In the genomic region with DNA sequence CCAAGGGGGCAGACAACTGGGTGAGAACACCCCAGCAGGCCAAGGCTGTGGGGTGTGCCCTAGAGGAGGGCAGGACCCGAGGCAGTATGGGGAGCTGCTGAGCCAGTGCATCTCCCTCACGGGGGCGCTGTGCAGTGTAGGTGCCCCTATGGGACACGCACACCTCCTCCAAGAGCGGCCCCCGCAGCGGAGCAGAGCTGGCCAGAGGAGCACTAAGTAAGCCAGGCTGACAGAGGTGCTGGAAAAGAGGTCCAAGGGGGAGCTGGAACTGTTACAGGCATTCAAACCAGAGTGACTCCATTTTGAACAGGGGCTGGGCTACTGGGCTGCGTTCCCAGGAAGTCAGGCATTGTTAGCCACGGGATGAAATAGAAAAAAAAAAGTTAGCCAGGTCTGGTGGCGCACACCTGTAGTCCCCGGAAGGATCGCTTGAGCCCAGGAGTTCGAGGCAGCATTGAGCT, we compare ENCODE assay signal across 8 cellular contexts. TPM values are rescaled to one million over a fixed set of nuclear protein-coding genes. Genes with fewer than 3 reads are reported as not detected.
DNase-seq lines count a peak whose midpoint lies in the region; ATAC-seq and TF ChIP-seq lines count a peak whose summit lies in the region.

No MANE protein-coding gene starts in this region.

- H3K4me3 ChIP-seq in CD4-positive, CD25-positive, alpha-beta regulatory T cell (ENCODE audit: low read depth, low read length), result peak overlapping the region; percentile 93
- H3K4me3 ChIP-seq in GM23248 (peak overlapping the region; percentile 73), SJCRH30 (peak overlapping the region; percentile 34), gastrocnemius medialis (peak overlapping the region; percentile 47 to 51 (median 50))

- TF ChIP-seq POLR2A in gastrocnemius medialis (IDR thresholded peaks at IDR 0.05), result no peak

- H3K9ac ChIP-seq in GM23248, result peak overlapping the region; percentile 50

- peak overlapping the region; percentile 88 for H3K4me2 ChIP-seq in GM23248 (ENCODE audit: unreplicated experiment)

- peaks cover 0 to 13% (median 8%) of the 10 kb centered on the region in 4 donors for H3K4me1 Mint-ChIP-seq in CD4-positive, CD25-positive, alpha-beta regulatory T cell

- 22% methylated on average over 13 of the region's 13 CpGs for WGBS in GM23248 (ENCODE audit: low coverage in 1 of 2, low lambda C conversion rate in 2 of 2, missing lambda C conversion rate in 2 of 2), 2 experiments

- H3K4me1 ChIP-seq in CD4-positive, CD25-positive, alpha-beta regulatory T cell (ENCODE audit: control insufficient read depth, insufficient read depth, low read length, poor library complexity, severe bottlenecking), result peaks cover 7% of the 10 kb centered on the region
- H3K4me1 ChIP-seq in GM23248 (ENCODE audit: insufficient read depth), result 0 out of 2 replicates have a peak, but pooled peaks cover 4% of the 10 kb centered on the region
- H3K4me1 ChIP-seq in SJCRH30, result no peaks in the 10 kb centered on the region
- peaks cover 0 to 5% of the 10 kb centered on the region in 2 donors for H3K4me1 ChIP-seq in gastrocnemius medialis

- H3K27ac ChIP-seq in CD4-positive, CD25-positive, alpha-beta regulatory T cell (ENCODE audit: insufficient read depth, low read length, poor library complexity, severe bottlenecking), result peak overlapping the region; percentile 74
- H3K27ac ChIP-seq in GM23248 (no peak overlapping the region), SJCRH30 (no peak overlapping the region), gastrocnemius medialis (no peak overlapping the region)

- peak overlapping the region; percentile 90 for H2AFZ ChIP-seq in GM23248

- H3K27ac Mint-ChIP-seq in CD4-positive, CD25-positive, alpha-beta regulatory T cell, result peak overlapping the region; percentile 94 to 98 (median 97)

- no peaks in the 10 kb centered on the region for H3F3A ChIP-seq in GM23248 (ENCODE audit: insufficient read depth)

- no peaks in the 10 kb centered on the region for H3K36me3 Mint-ChIP-seq in CD4-positive, CD25-positive, alpha-beta regulatory T cell

- no peaks in the 10 kb centered on the region for H3K9me2 ChIP-seq in GM23248 (ENCODE audit: insufficient read depth)

- no peak for TF ChIP-seq CTCF in gastrocnemius medialis (IDR thresholded peaks at IDR 0.05 in 4 of 5, conservative IDR thresholded peaks at IDR 0.05 in 1 of 5)

- H3K4me3 Mint-ChIP-seq in CD4-positive, CD25-positive, alpha-beta regulatory T cell, result peak overlapping the region; percentile 87 to 94 (median 91)

- peaks cover 9% of the 10 kb centered on the region for H3K27me3 Mint-ChIP-seq in CD4-positive, CD25-positive, alpha-beta regulatory T cell

- peak; percentile 53 to 83 (median 69) for DNase-seq in CD4-positive, CD25-positive, alpha-beta regulatory T cell
- DNase-seq in GM23248 (peak; percentile 65), SJCRH30 (peak; percentile 37 to 47), left ventricle myocardium superior (peak; percentile 77), gastrocnemius medialis (peak in 1 of 2 donors; percentile 35)
- peak; percentile 39 to 74 (median 60) for DNase-seq in activated naive CD4-positive, alpha-beta T cell (lab: John Stamatoyannopoulos, UW)

- in situ Hi-C loops in GM23248 (cut with MboI), result loop anchor here (10.0 kb wide), 1 partner anchor 113 kb away; a partner anchor contains a TSS
- in situ Hi-C loops in gastrocnemius medialis (cut with MboI; ENCODE audit: low sequenced_read_pairs in 4 of 4), result loop anchor here in 3 of 4 donors (10.0 to 25.0 kb wide), 4 partner anchors 123 to 203 kb away; a partner anchor contains a TSS

- intact Hi-C loops in left ventricle myocardium superior (cut with micrococcal nuclease) (loop anchor here (10.0 kb wide), 1 partner anchor 193 kb away; no protein-coding TSS in a partner anchor), gastrocnemius medialis (cut with DNase I; ENCODE audit: low total_unique reads) (no loop called here)

- H3K27me3 ChIP-seq in CD4-positive, CD25-positive, alpha-beta regulatory T cell (ENCODE audit: control insufficient read depth, insufficient read depth, low read length), result no peaks in the 10 kb centered on the region
- H3K27me3 ChIP-seq in GM23248 (replicated peaks; ENCODE audit: insufficient read depth) (peaks cover 2% of the 10 kb centered on the region), SJCRH30 (no peaks in the 10 kb centered on the region; the same call in 1 of the 2 replicates), gastrocnemius medialis (peaks cover 0 to 8% (median under 1%) of the 10 kb centered on the region in 3 donors)

- no peaks in the 10 kb centered on the region for H4K20me1 ChIP-seq in GM23248 (ENCODE audit: insufficient read depth)

- peak; percentile 83 to 86 for ATAC-seq in CD4-positive, CD25-positive, alpha-beta regulatory T cell (ENCODE audit: low read depth in 2 of 2)
- peak; percentile 75 for ATAC-seq in left ventricle myocardium superior
- ATAC-seq in gastrocnemius medialis, result peak in 1 of 2 donors; percentile 54
- ATAC-seq in HG03039 (IDR thresholded peaks at IDR 0.05; ENCODE audit: unreplicated experiment), result no peak
- no peak for ATAC-seq in HG02870 (IDR thresholded peaks at IDR 0.05; ENCODE audit: unreplicated experiment)

- no peaks in the 10 kb centered on the region for H3K9me3 ChIP-seq in CD4-positive, CD25-positive, alpha-beta regulatory T cell (ENCODE audit: control insufficient read depth in 2 of 2, low read length in 2 of 2)
- H3K9me3 ChIP-seq in GM23248 (ENCODE audit: low read depth), result no peaks in the 10 kb centered on the region
- no peaks in the 10 kb centered on the region for H3K9me3 ChIP-seq in SJCRH30 (replicated peaks)
- H3K9me3 ChIP-seq in gastrocnemius medialis, result no peaks in the 10 kb centered on the region

- H3K79me2 ChIP-seq in GM23248 (ENCODE audit: insufficient read depth), result no peaks in the 10 kb centered on the region

- H3K9me3 Mint-ChIP-seq in CD4-positive, CD25-positive, alpha-beta regulatory T cell, result peaks cover 0 to 1% (median 0%) of the 10 kb centered on the region in 7 donors

- H3K36me3 ChIP-seq in CD4-positive, CD25-positive, alpha-beta regulatory T cell (ENCODE audit: control insufficient read depth, insufficient read depth, low read length), result no peaks in the 10 kb centered on the region
- H3K36me3 ChIP-seq in GM23248 (ENCODE audit: low read depth) (no peaks in the 10 kb centered on the region), SJCRH30 (no peaks in the 10 kb centered on the region), gastrocnemius medialis (no peaks in the 10 kb centered on the region)

RNA-seq across cellular contexts. Expression of a gene that starts 41.8 kb away (rescaled TPM):
- total RNA-seq in CD4-positive, CD25-positive, alpha-beta regulatory T cell, result not detected
- 1 to 10 TPM; 1.4 to 3.3 (median 1.8) TPM for polyA plus RNA-seq in CD4-positive, CD25-positive, alpha-beta regulatory T cell
- 44.5 and 46.7 TPM in 2 replicates for total RNA-seq in GM23248 (2014; rRNA removed; shearing (Covaris generic))
- polyA plus RNA-seq in GM23248 (2016; fragmentation: Nextera tagmentation; extraction: Ambion mirVana), result 16.9 and 17.2 TPM in 2 replicates
- total RNA-seq in SJCRH30 (2014; rRNA removed; shearing (Covaris generic)), result 5.4 and 5.7 TPM in 2 replicates
- total RNA-seq in left ventricle myocardium superior (45.8 TPM), gastrocnemius medialis (10 to 100 TPM; 42.2 to 66.5 (median 51.9) TPM)

RNA-seq across cellular contexts. Expression of a gene that starts 42.1 kb away (rescaled TPM):
- total RNA-seq in CD4-positive, CD25-positive, alpha-beta regulatory T cell, result 10.3 TPM
- 10 to 100 TPM; 11.4 to 32.6 (median 25.1) TPM for polyA plus RNA-seq in CD4-positive, CD25-positive, alpha-beta regulatory T cell
- 68.2 and 72.0 TPM in 2 replicates for total RNA-seq in GM23248 (2014; rRNA removed; shearing (Covaris generic))
- polyA plus RNA-seq in GM23248 (2016; fragmentation: Nextera tagmentation; extraction: Ambion mirVana), result 48.5 and 50.1 TPM in 2 replicates
- total RNA-seq in SJCRH30 (2014; rRNA removed; shearing (Covaris generic)), result 58.7 and 59.8 TPM in 2 replicates
- total RNA-seq in left ventricle myocardium superior (56.7 TPM), gastrocnemius medialis (100 to 1,000 TPM; 131 to 161 (median 146) TPM)

Comparison
In these comparisons a context has a peak if more than half of its experiments do, and no peak if none do; other contexts are left out.
1. ATAC-seq: peak in CD4-positive, CD25-positive, alpha-beta regulatory T cell (2 of 2) and left ventricle myocardium superior (single experiment); none in HG03039 (single experiment) and HG02870 (single experiment).
2. H3K4me3 ChIP-seq: peak in every context shown above with its lines; median percentile 93 in CD4-positive, CD25-positive, alpha-beta regulatory T cell; 73 in GM23248; 50 in gastrocnemius medialis; 34 in SJCRH30.